Comparison of ENCODE assay signal across 8 cellular contexts in genomic region chr22:46537221-46537945, GRCh38. TPM values are rescaled to one million over a fixed set of nuclear protein-coding genes. Genes with fewer than 3 reads are reported as not detected.
DNase-seq lines count a peak whose midpoint lies in the region; ATAC-seq and TF ChIP-seq lines count a peak whose summit lies in the region.

CELSR1 (minus strand) TSS chr22:46537620; CDS start chr22:46537170, 450 bp downstream.

- peaks cover 17 to 35% (median 23%) of the 10 kb centered on the region in 4 donors for H3K4me1 ChIP-seq in esophagus muscularis mucosa

- H3K9me3 ChIP-seq in esophagus muscularis mucosa: no peaks in the 10 kb centered on the region

- TF ChIP-seq CTCF in esophagus muscularis mucosa (IDR thresholded peaks at IDR 0.05): no peak
- no peak for TF ChIP-seq CTCF in neural crest cell (conservative IDR thresholded peaks at IDR 0.05)

- peak within 1 kb of the TSS; percentile 84 for H3K4me3 Mint-ChIP-seq in neural crest cell

- no peak within 1 kb of the TSS for H3K27ac Mint-ChIP-seq in neural crest cell (ENCODE audit: unreplicated experiment)

- peaks cover 10% of the 10 kb centered on the region for H3K36me3 Mint-ChIP-seq in neural crest cell (ENCODE audit: low read depth)

- H3K4me1 Mint-ChIP-seq in neural crest cell: peaks cover 16% of the 10 kb centered on the region

- peaks cover 76% of the 10 kb centered on the region for H3K27me3 Mint-ChIP-seq in neural crest cell (ENCODE audit: low read depth)

- peaks cover 0 to 54% (median 17%) of the 10 kb centered on the region in 4 donors for H3K27me3 ChIP-seq in esophagus muscularis mucosa

- intact Hi-C loops in esophagus muscularis mucosa (cut with DNase I): no loop called here

- no peak for TF ChIP-seq EP300 in esophagus muscularis mucosa (IDR thresholded peaks at IDR 0.05)

- ATAC-seq in HG03139 (IDR thresholded peaks at IDR 0.05; ENCODE audit: unreplicated experiment): no peak

- H3K4me3 ChIP-seq in esophagus muscularis mucosa: peak within 1 kb of the TSS; percentile 48 to 63 (median 52)

- peak; percentile 24 for DNase-seq in stimulated activated CD4-positive, alpha-beta T cell treated with anti-CD3 and anti-CD28 coated beads, Interleukin-12 subunit alpha, Interleukin-12 subunit beta, amount 100 ng/mL, for 4 hours
- no peak for DNase-seq in stimulated activated CD4-positive, alpha-beta T cell treated with anti-CD3 and anti-CD28 coated beads, Interleukin-4, amount 100 ng/mL, for 24 hours
- peak; percentile 61 for DNase-seq in SW480 (ENCODE audit: low spot score)
- DNase-seq in esophagus muscularis mucosa (ENCODE audit: extremely low spot score): no peak
- DNase-seq in neural crest cell (ENCODE audit: low read depth, low spot score): peak; percentile 29
- DNase-seq in GDM1 (lab: John Stamatoyannopoulos, UW): no peak
- DNase-seq in NCI-H1092 (lab: John Stamatoyannopoulos, UW): no peak

- under 1% methylated on average over 53 of the region's 102 CpGs for WGBS in esophagus muscularis mucosa

- no peaks in the 10 kb centered on the region for H3K36me3 ChIP-seq in esophagus muscularis mucosa

- no peak for TF ChIP-seq POLR2A in esophagus muscularis mucosa (IDR thresholded peaks at IDR 0.05; ENCODE audit: low read depth)

- no peaks in the 10 kb centered on the region for H3K9me3 Mint-ChIP-seq in neural crest cell

- H3K27ac ChIP-seq in esophagus muscularis mucosa (replicated peaks in 1 of 4): peak within 1 kb of the TSS in 2 of 4 donors; percentile 23 to 34

RNA-seq across cellular contexts. Expression of gene CELSR1, which starts in this region (rescaled TPM):
- total RNA-seq in esophagus muscularis mucosa: 1 to 10 TPM; 2.5 to 2.7 (median 2.6) TPM
- 5.1 and 5.4 TPM in 2 replicates for total RNA-seq in neural crest cell

Comparison
In these comparisons a context has a peak if more than half of its experiments do, and no peak if none do; other contexts are left out.
1. DNase-seq: peak in stimulated activated CD4-positive, alpha-beta T cell treated with anti-CD3 and anti-CD28 coated beads, Interleukin-12 subunit alpha, Interleukin-12 subunit beta, amount 100 ng/mL, for 4 hours (single experiment), SW480 (single experiment) and neural crest cell (single experiment); none in stimulated activated CD4-positive, alpha-beta T cell treated with anti-CD3 and anti-CD28 coated beads, Interleukin-4, amount 100 ng/mL, for 24 hours (single experiment), esophagus muscularis mucosa (single experiment), GDM1 (single experiment) and NCI-H1092 (single experiment).